1 cellular context compared by ENCODE assay signal in the genomic region with DNA sequence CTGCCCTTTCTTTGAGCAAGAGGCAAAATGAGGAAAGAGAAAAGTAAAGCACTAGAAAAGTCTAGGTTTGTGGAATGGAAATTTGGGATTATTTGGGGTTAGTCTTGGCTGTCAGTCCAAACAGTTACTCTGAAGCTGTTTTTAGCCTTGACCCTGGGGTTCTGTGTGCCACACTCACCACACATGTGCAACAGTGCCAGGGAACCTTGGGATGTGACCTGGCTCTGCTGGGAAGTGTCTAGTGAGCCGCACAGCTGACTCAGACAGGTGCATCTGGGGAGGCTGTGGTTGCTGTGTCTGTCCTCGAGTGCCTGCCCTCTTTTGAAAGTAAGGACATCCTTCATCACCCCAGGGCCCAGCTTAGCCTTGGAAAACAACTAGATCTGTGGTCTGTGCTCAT.
TF ChIP-seq lines count a peak whose summit lies in the region.

No MANE protein-coding gene starts in this region.

TF ChIP-seq in GM12878, 131 proteins besides CTCF, POLR2A, EP300 and RAD21:
- no peak for TF ChIP-seq ZNF217 (IDR thresholded peaks at IDR 0.05)
- no peak for TF ChIP-seq RFX5 (IDR thresholded peaks at IDR 0.05; ENCODE audit: low read depth, low read length)
- TF ChIP-seq DPF2 (IDR thresholded peaks at IDR 0.05), result no peak
- no peak for TF ChIP-seq NR2F1 (conservative IDR thresholded peaks at IDR 0.05)
- TF ChIP-seq SMAD1 (IDR thresholded peaks at IDR 0.05; ENCODE audit: low read depth, partially characterized antibody), result no peak
- TF ChIP-seq RUNX3 (IDR thresholded peaks at IDR 0.05; ENCODE audit: low read length), result no peak
TF ChIP-seq in GM12878: peak in this region for 0.
